Comparison of ENCODE assay signal across 8 cellular contexts in genomic region chr6:122323361-122323760, GRCh38.
DNase-seq lines count a peak whose midpoint lies in the region; ATAC-seq and TF ChIP-seq lines count a peak whose summit lies in the region.

No MANE protein-coding gene starts in this region.

- H3K36me3 ChIP-seq in HEK293 (ENCODE audit: control insufficient read depth in 2 of 2, insufficient read depth in 1 of 2, low read length in 2 of 2): no peaks in the 10 kb centered on the region
- no peaks in the 10 kb centered on the region for H3K36me3 ChIP-seq in mesenchymal stem cell (ENCODE audit: control insufficient read depth in 1 of 2, insufficient read depth in 2 of 2, low read depth in 1 of 2, low read length in 2 of 2)
- H3K36me3 ChIP-seq in testis (ENCODE audit: low read depth, missing control alignments): no peaks in the 10 kb centered on the region

- H3K4ac ChIP-seq in mesenchymal stem cell (ENCODE audit: low read depth in 1 of 2, low read length in 2 of 2): no peak overlapping the region

- no peak overlapping the region for H2BK5ac ChIP-seq in mesenchymal stem cell (ENCODE audit: low read depth, low read length, poor library complexity, severe bottlenecking)

- no peak overlapping the region for H2BK12ac ChIP-seq in mesenchymal stem cell (ENCODE audit: low read length in 2 of 2)

- CTCF ChIA-PET in HEK293 (lab: Yijun Ruan, JAX): no interaction called here

- H3K27me3 ChIP-seq in mesenchymal stem cell (ENCODE audit: control insufficient read depth in 1 of 2, insufficient read depth in 1 of 2, low read length in 2 of 2): no peaks in the 10 kb centered on the region
- no peaks in the 10 kb centered on the region for H3K27me3 ChIP-seq in testis

- H3K36me3 Mint-ChIP-seq in activated T-helper 17 cell treated with anti-CD3 and anti-CD28 coated beads, Interleukin-2, amount 50 U/mL, for 72 hours (ENCODE audit: low read depth): no peaks in the 10 kb centered on the region

- H3K18ac ChIP-seq in mesenchymal stem cell (ENCODE audit: low read depth in 1 of 2, low read length in 2 of 2): no peak overlapping the region

- no peak overlapping the region for H2BK15ac ChIP-seq in mesenchymal stem cell (ENCODE audit: low read depth, poor library complexity, severe bottlenecking)

- peaks cover 4% of the 10 kb centered on the region for H3K27me3 Mint-ChIP-seq in activated T-helper 17 cell treated with anti-CD3 and anti-CD28 coated beads, Interleukin-2, amount 50 U/mL, for 72 hours

- H3K4me3 ChIP-seq in AG10803 (ENCODE audit: low read length): peak overlapping the region; percentile 49
- peak overlapping the region; percentile 6 for H3K4me3 ChIP-seq in HEK293 (ENCODE audit: low read depth, low read length)
- H3K4me3 ChIP-seq in mesenchymal stem cell (ENCODE audit: insufficient read depth in 1 of 2, low read depth in 1 of 2, low read length in 2 of 2): peak overlapping the region in 1 of 2 experiments; percentile 73
- H3K4me3 ChIP-seq in testis: no peak overlapping the region

- TF ChIP-seq CTCF in AG10803 (conservative IDR thresholded peaks at IDR 0.05; ENCODE audit: low read length) (no peak), HEK293 (tag by site-specific recombination; IDR thresholded peaks at IDR 0.05) (no peak), testis (IDR thresholded peaks at IDR 0.05) (no peak)

- H2AFZ ChIP-seq in mesenchymal stem cell (ENCODE audit: low read depth, low read length): no peak overlapping the region

- no peaks in the 10 kb centered on the region for H3K9me3 Mint-ChIP-seq in activated T-helper 17 cell treated with anti-CD3 and anti-CD28 coated beads, Interleukin-2, amount 50 U/mL, for 72 hours

- H2AK5ac ChIP-seq in mesenchymal stem cell (ENCODE audit: low read length, severe bottlenecking): no peak overlapping the region

- H3K27ac ChIP-seq in HEK293 (ENCODE audit: extremely low read depth, low read depth, low read length) (no peak overlapping the region), mesenchymal stem cell (ENCODE audit: low read length, poor library complexity, severe bottlenecking) (no peak overlapping the region), testis (no peak overlapping the region)

- no peak for DNase-seq in AG10803 (ENCODE audit: low read depth)
- DNase-seq in mesenchymal stem cell: no peak
- DNase-seq in testis: no peak
- no peak for DNase-seq in HUDEP-2 (lab: John Stamatoyannopoulos, UW; ENCODE audit: unreplicated experiment in 76 of 76)
- no peak for DNase-seq in GOT3 (lab: John Stamatoyannopoulos, UW)

- H3K4me1 ChIP-seq in HEK293 (ENCODE audit: control insufficient read depth, insufficient read depth, low read length) (0 out of 2 replicates have a peak, but pooled peaks cover 5% of the 10 kb centered on the region), mesenchymal stem cell (ENCODE audit: control insufficient read depth, insufficient read depth, low read depth, low read length) (no peaks in the 10 kb centered on the region), testis (no peaks in the 10 kb centered on the region)

- no peak overlapping the region for H2BK120ac ChIP-seq in mesenchymal stem cell (ENCODE audit: low read depth, low read length)

- H3K4me3 Mint-ChIP-seq in activated T-helper 17 cell treated with anti-CD3 and anti-CD28 coated beads, Interleukin-2, amount 50 U/mL, for 72 hours: peak overlapping the region; percentile 78

- H4K8ac ChIP-seq in mesenchymal stem cell (ENCODE audit: low read length): no peak overlapping the region

- no peak for ATAC-seq in activated T-helper 17 cell treated with anti-CD3 and anti-CD28 coated beads, Interleukin-2, amount 50 U/mL, for 72 hours (replicated peaks)
- no peak for ATAC-seq in GM21367 (IDR thresholded peaks at IDR 0.05; ENCODE audit: unreplicated experiment)

- peak overlapping the region; percentile 69 for H3K9ac ChIP-seq in mesenchymal stem cell (ENCODE audit: low read length)

- no peak overlapping the region for H3K14ac ChIP-seq in mesenchymal stem cell (ENCODE audit: low read length in 2 of 2)

- H3K4me2 ChIP-seq in mesenchymal stem cell (ENCODE audit: low read length, poor library complexity, severe bottlenecking): no peak overlapping the region

- H3K23ac ChIP-seq in mesenchymal stem cell (ENCODE audit: low read length in 2 of 2): no peak overlapping the region

- intact Hi-C loops in testis (cut with DNase I; ENCODE audit: low total_unique reads): no loop called here

- 73% methylated on average over 2 of the region's 2 CpGs for WGBS in mesenchymal stem cell
- WGBS in testis, 2 donors: 59 to 61% methylated on average over 2 of the region's 2 CpGs

- H3K27ac Mint-ChIP-seq in activated T-helper 17 cell treated with anti-CD3 and anti-CD28 coated beads, Interleukin-2, amount 50 U/mL, for 72 hours: peak overlapping the region; percentile 69

- TF ChIP-seq POLR2A in testis (IDR thresholded peaks at IDR 0.05): no peak

- H3K9me3 ChIP-seq in HEK293 (ENCODE audit: control insufficient read depth, insufficient read depth, low read depth, low read length): no peaks in the 10 kb centered on the region
- H3K9me3 ChIP-seq in mesenchymal stem cell (ENCODE audit: control insufficient read depth, low read length): no peaks in the 10 kb centered on the region
- H3K9me3 ChIP-seq in testis: no peaks in the 10 kb centered on the region

- no peaks in the 10 kb centered on the region for H3K79me1 ChIP-seq in mesenchymal stem cell (replicated peaks; ENCODE audit: low read length, poor library complexity, severe bottlenecking)

- H4K91ac ChIP-seq in mesenchymal stem cell (ENCODE audit: low read length): no peak overlapping the region

- POLR2A ChIA-PET in HEK293 (lab: Yijun Ruan, JAX): no interaction called here

- peaks cover 16% of the 10 kb centered on the region for H3K4me1 Mint-ChIP-seq in activated T-helper 17 cell treated with anti-CD3 and anti-CD28 coated beads, Interleukin-2, amount 50 U/mL, for 72 hours

TF ChIP-seq in HEK293, 187 proteins besides CTCF, POLR2A, EP300 and RAD21:
- no peak for TF ChIP-seq EGR2 (tag by site-specific recombination; IDR thresholded peaks at IDR 0.05; ENCODE audit: low read depth)
- TF ChIP-seq ZNF350 (tag by site-specific recombination; IDR thresholded peaks at IDR 0.05): no peak
- TF ChIP-seq ZNF629 (tag by site-specific recombination; IDR thresholded peaks at IDR 0.05): no peak
- no peak for TF ChIP-seq SETDB1 (IDR thresholded peaks at IDR 0.05; ENCODE audit: insufficient read length, low read length)
- no peak for TF ChIP-seq KLF8 (tag by site-specific recombination; IDR thresholded peaks at IDR 0.05)
- no peak for TF ChIP-seq ZNF639 (tag by site-specific recombination; IDR thresholded peaks at IDR 0.05)
- TF ChIP-seq ZNF239 (tag by site-specific recombination; IDR thresholded peaks at IDR 0.05): no peak
- TF ChIP-seq ZNF707 (tag by site-specific recombination; IDR thresholded peaks at IDR 0.05): no peak
- TF ChIP-seq ZNF146 (tag by site-specific recombination; IDR thresholded peaks at IDR 0.05): no peak
- no peak for TF ChIP-seq ZNF311 (tag by site-specific recombination; IDR thresholded peaks at IDR 0.05; ENCODE audit: borderline replicate concordance)
- no peak for TF ChIP-seq ZNF585B (tag by site-specific recombination; IDR thresholded peaks at IDR 0.05)
TF ChIP-seq in HEK293: peak in this region for 0.

Comparison
In these comparisons a context has a peak if more than half of its experiments do, and no peak if none do; other contexts are left out.
1. H3K4me3 ChIP-seq: peak in AG10803 (single experiment) and HEK293 (single experiment); none in testis (0 of 2).